Comparison of ENCODE assay signal across 29 cellular contexts in the genomic region with DNA sequence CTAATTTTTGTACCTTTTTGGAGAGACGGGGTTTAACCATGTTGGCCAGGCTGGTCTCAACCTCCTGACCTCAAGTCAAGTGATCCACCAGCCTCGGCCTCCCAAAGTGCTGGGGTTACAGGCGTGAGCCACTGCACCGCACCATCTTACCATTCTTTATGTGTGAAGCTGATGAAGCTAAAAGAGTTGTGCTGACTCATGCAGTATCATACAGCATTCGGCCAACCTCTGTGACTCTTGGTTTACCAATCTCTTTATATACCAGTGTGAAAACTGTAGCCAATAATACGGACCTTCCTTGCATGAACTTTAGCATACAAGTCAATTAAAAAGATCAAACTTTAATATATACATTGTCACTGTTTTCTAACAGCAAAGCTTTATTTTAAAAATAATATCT.
"Had no signal": no experiment of that assay in that cellular context is flagged by ENCODE, and none has a peak within 500 bp of the region (broad histone marks: within the 10 kb centered on the region; RNA-seq: fewer than 3 reads in every experiment).

No MANE protein-coding gene starts in this region.

- DNase-seq: hypothalamus; immature natural killer cell; kidney; left colon; left lung; lower lobe of right lung; mesendoderm; naive B cell; natural killer cell; nephron progenitor cell; occipital lobe; stimulated activated CD4-positive, alpha-beta T cell treated with anti-CD3 and anti-CD28 coated beads, Interleukin-12 subunit alpha, Interleukin-12 subunit beta, amount 100 ng/mL, for 4 hours; stimulated activated CD4-positive, alpha-beta T cell treated with anti-CD3 and anti-CD28 coated beads, Interleukin-15, amount 100 ng/mL, for 24 hours; stimulated activated CD4-positive, alpha-beta T cell treated with anti-CD3 and anti-CD28 coated beads, Interleukin-2, amount 100 ng/mL, for 24 hours; stimulated activated CD4-positive, alpha-beta T cell treated with anti-CD3 and anti-CD28 coated beads, Interleukin-4, amount 100 ng/mL, for 1 hour; stimulated activated naive B cell treated with anti-CD40 and anti-IgM and Interleukin-4, amounts not matched to agents 10 μg/mL and 1 μg/mL and 100 μg/mL, for 72 hours; stimulated activated naive CD8-positive, alpha-beta T cell treated with anti-CD3 and anti-CD28 coated beads, Interleukin-15, Interleukin-2, amounts not matched to agents 100 U/mL and 50 U/mL, for 24 hours; stomach; testis; thyroid gland; transverse colon; upper lobe of left lung had no signal

- H3K4me3 ChIP-seq: left lung, lower lobe of right lung, neural progenitor cell, right atrium auricular region, skin epidermis, stomach, testis, thyroid gland, transverse colon, upper lobe of left lung had no signal

- ATAC-seq: left colon; left lung; lower lobe of right lung; natural killer cell; sciatic nerve; stimulated activated naive B cell treated with anti-CD40 and anti-IgM and Interleukin-4, amounts not matched to agents 10 μg/mL and 1 μg/mL and 100 μg/mL, for 72 hours; stimulated activated naive CD8-positive, alpha-beta T cell treated with anti-CD3 and anti-CD28 coated beads, Interleukin-15, Interleukin-2, amounts not matched to agents 100 U/mL and 50 U/mL, for 24 hours had no signal

- H3K9ac ChIP-seq: neural progenitor cell, parathyroid adenoma had no signal

- H3K27ac ChIP-seq: left lung, lower lobe of right lung, neural progenitor cell, neutrophil, parathyroid adenoma, right atrium auricular region, skin epidermis, stomach, testis, thyroid gland, transverse colon, upper lobe of left lung had no signal

- H3K4me2 ChIP-seq: neural progenitor cell had no signal

- H3K27me3 ChIP-seq: left lung, neural progenitor cell, neutrophil, right atrium auricular region, stomach, testis, thyroid gland, transverse colon, upper lobe of left lung had no signal

- H3K36me3 ChIP-seq: left lung, lower lobe of right lung, neural progenitor cell, neutrophil, right atrium auricular region, stomach, thyroid gland, transverse colon, upper lobe of left lung had no signal

- FAIRE-seq: islet of Langerhans, kidney had no signal

- H3K79me2 ChIP-seq: parathyroid adenoma had no signal

- H2AFZ ChIP-seq: neural progenitor cell, parathyroid adenoma had no signal

- H3K4me1 ChIP-seq: left lung, lower lobe of right lung, neural progenitor cell, parathyroid adenoma, right atrium auricular region, stomach, testis, thyroid gland, transverse colon, upper lobe of left lung had no signal

- H3K9me3 ChIP-seq: left lung, neutrophil, right atrium auricular region, stomach, testis, thyroid gland, transverse colon, upper lobe of left lung had no signal
